19 cellular contexts compared by ENCODE assay signal in genomic region chr12:126776047-126776446, GRCh38.
"Had no signal": no experiment of that assay in that cellular context is flagged by ENCODE, and none has a peak within 500 bp of the region (broad histone marks: within the 10 kb centered on the region; RNA-seq: fewer than 3 reads in every experiment).

No MANE protein-coding gene starts in this region.

- H3K27ac ChIP-seq: RWPE1 had no signal

- FAIRE-seq: HTR-8/SVneo had no signal

- ATAC-seq: Panc1, T-cell had no signal

- DNase-seq: KBM-7, NCI-H1092, NCI-H1417, NCI-H1436 treated with DMSO at 0.1 percent for 48 hours, NCI-H1694, NCI-H187 treated with DMSO at 0.1 percent for 48 hours, NCI-H2029 treated with DMSO at 0.1 percent for 48 hours, NCI-H2171 treated with DMSO at 0.1 percent for 48 hours, NCI-H345, NCI-H446 treated with DMSO at 0.1 percent for 48 hours, NCI-H510A treated with DMSO at 0.1 percent for 48 hours, NCI-H526, NCI-H82, SHP77, SW 1271, T-cell had no signal
